1 cellular context compared by ENCODE assay signal in genomic region chr6:47420394-47421371, GRCh38.
TF ChIP-seq lines count a peak whose summit lies in the region.

No MANE protein-coding gene starts in this region.

TF ChIP-seq in K562, 482 proteins besides CTCF, POLR2A, EP300 and RAD21 (continued from another document and continues in another):
- TF ChIP-seq GMEB1 (CRISPR knock-in tag; IDR thresholded peaks at IDR 0.05) (no peak), SOX6 (IDR thresholded peaks at IDR 0.05) (peak; percentile 97), RUNX1 (IDR thresholded peaks at IDR 0.05; ENCODE audit: low read depth) (no peak), RNF219 (CRISPR knock-in tag; IDR thresholded peaks at IDR 0.05) (no peak), U2AF1 (optimal IDR thresholded peaks at IDR 0.05; ENCODE audit: low read depth, low read length) (no peak), KLF10 (CRISPR knock-in tag; IDR thresholded peaks at IDR 0.05) (no peak), HOXB6 (CRISPR knock-in tag; IDR thresholded peaks at IDR 0.05; ENCODE audit: borderline replicate concordance) (no peak), FOXA3 (CRISPR knock-in tag; conservative IDR thresholded peaks at IDR 0.05 in 1 of 2, IDR thresholded peaks at IDR 0.05 in 1 of 2) (peak; percentile 98 to 99), ZNF316 (IDR thresholded peaks at IDR 0.05) (peak; percentile 63), THRB (CRISPR knock-in tag; conservative IDR thresholded peaks at IDR 0.05) (no peak), NFYB (IDR thresholded peaks at IDR 0.05; ENCODE audit: extremely low read depth, insufficient read length) (no peak), ZNF445 (CRISPR knock-in tag; IDR thresholded peaks at IDR 0.05; ENCODE audit: low read depth) (no peak), TCF15 (CRISPR knock-in tag; IDR thresholded peaks at IDR 0.05) (no peak), AFF4 (CRISPR knock-in tag; IDR thresholded peaks at IDR 0.05) (no peak; the same call in none of the 2 replicates), GTF2A2 (tag; IDR thresholded peaks at IDR 0.05) (no peak), SPI1 (IDR thresholded peaks at IDR 0.05; ENCODE audit: borderline replicate concordance, low read depth, low read length) (no peak; the same call in 1 of the 2 replicates), NFE2 (IDR thresholded peaks at IDR 0.05; ENCODE audit: low read depth) (peak; percentile 87), ELF1 (tag; IDR thresholded peaks at IDR 0.05) (no peak), SRSF9 (IDR thresholded peaks at IDR 0.05; ENCODE audit: borderline replicate concordance, low read depth, low read length) (no peak), E2F6 (IDR thresholded peaks at IDR 0.05; ENCODE audit: borderline replicate concordance in 1 of 2, extremely low read depth in 1 of 2, insufficient read depth in 1 of 2, insufficient read length in 1 of 2, low read depth in 1 of 2, low read length in 1 of 2, poor library complexity in 1 of 2, severe bottlenecking in 1 of 2) (no peak), ETV1 (tag; conservative IDR thresholded peaks at IDR 0.05; ENCODE audit: low read depth) (no peak), ZBTB34 (CRISPR knock-in tag; IDR thresholded peaks at IDR 0.05) (no peak), GTF2F1 (IDR thresholded peaks at IDR 0.05; ENCODE audit: low read depth, low read length) (no peak), NR2C1 (IDR thresholded peaks at IDR 0.05) (0 out of 2 replicates have a peak, but pooled peaks have one; percentile 2), NR2C1 (tag; IDR thresholded peaks at IDR 0.05) (peak; percentile 45; the same call in 1 of the 2 replicates), ZNF197 (CRISPR knock-in tag; IDR thresholded peaks at IDR 0.05; ENCODE audit: low read depth) (peak; percentile 69; the same call in 1 of the 2 replicates), ELK3 (CRISPR knock-in tag; IDR thresholded peaks at IDR 0.05) (no peak), CEBPG (CRISPR knock-in tag; IDR thresholded peaks at IDR 0.05) (no peak; the same call in 1 of the 2 replicates), CEBPG (tag; conservative IDR thresholded peaks at IDR 0.05 in 1 of 2, IDR thresholded peaks at IDR 0.05 in 1 of 2) (no peak; a peak in 1 of 4 replicates), ZNF583 (CRISPR knock-in tag; IDR thresholded peaks at IDR 0.05) (no peak), BCOR (IDR thresholded peaks at IDR 0.05) (peak; percentile 75), FOSL1 (tag; conservative IDR thresholded peaks at IDR 0.05) (peak; percentile 96), RERE (CRISPR knock-in tag; IDR thresholded peaks at IDR 0.05; ENCODE audit: borderline replicate concordance) (no peak), ZBTB43 (CRISPR knock-in tag; IDR thresholded peaks at IDR 0.05) (no peak), BACH1 (tag; IDR thresholded peaks at IDR 0.05) (no peak), SIN3B (IDR thresholded peaks at IDR 0.05; ENCODE audit: low read depth) (no peak), ZNF124 (CRISPR knock-in tag; IDR thresholded peaks at IDR 0.05) (no peak), SLC30A9 (CRISPR knock-in tag; IDR thresholded peaks at IDR 0.05) (no peak), SP2 (IDR thresholded peaks at IDR 0.05; ENCODE audit: extremely low read depth, low read depth, low read length, poor library complexity, severe bottlenecking) (no peak), ZNF551 (CRISPR knock-in tag; IDR thresholded peaks at IDR 0.05) (no peak), HDAC1 (IDR thresholded peaks at IDR 0.05) (peak; percentile 44 to 95), CBX2 (IDR thresholded peaks at IDR 0.05; ENCODE audit: insufficient read depth, low read length, poor library complexity, severe bottlenecking) (no peak), MTA3 (IDR thresholded peaks at IDR 0.05; ENCODE audit: borderline replicate concordance) (peak; percentile 38)
